Comparison of ENCODE assay signal across 8 cellular contexts in genomic region chr20:1894471-1894950, GRCh38. TPM values are rescaled to one million over a fixed set of nuclear protein-coding genes. Genes with fewer than 3 reads are reported as not detected.
DNase-seq lines count a peak whose midpoint lies in the region; TF ChIP-seq lines count a peak whose summit lies in the region.

No MANE protein-coding gene starts in this region.

- peak overlapping the region; percentile 87 to 100 (median 97) for H3K9ac ChIP-seq in BLaER1 treated with 17β-estradiol and CSF1 and Interleukin-3, amounts not matched to agents 10 nM and 100 nM
- H3K9ac ChIP-seq in neural progenitor cell, result no peak overlapping the region

- H4K20me1 ChIP-seq in BLaER1 treated with 17β-estradiol and CSF1 and Interleukin-3, amounts not matched to agents 10 nM and 100 nM, result peaks cover 10 to 40% (median 27%) of the 10 kb centered on the region in 11 experiments; a peak in 19 of 22 replicates
- peaks cover 4% of the 10 kb centered on the region for H4K20me1 ChIP-seq in neural progenitor cell (ENCODE audit: low read depth)

- peak overlapping the region; percentile 97 for H2AFZ ChIP-seq in neural progenitor cell (replicated peaks)

- H3K4me1 ChIP-seq in BLaER1 treated with 17β-estradiol and CSF1 and Interleukin-3, amounts not matched to agents 10 nM and 100 nM, result peaks cover 41 to 84% (median 74%) of the 10 kb centered on the region in 10 experiments
- peaks cover 34% of the 10 kb centered on the region for H3K4me1 ChIP-seq in neural progenitor cell

- H3K27me3 Mint-ChIP-seq in HFFc6 (ENCODE audit: insufficient read depth), result no peaks in the 10 kb centered on the region
- peaks cover 4% of the 10 kb centered on the region for H3K27me3 Mint-ChIP-seq in neural progenitor cell (ENCODE audit: insufficient read depth, low read depth)

- H3K36me3 ChIP-seq in BLaER1 treated with 17β-estradiol and CSF1 and Interleukin-3, amounts not matched to agents 10 nM and 100 nM, result peaks cover 0 to 42% (median 12%) of the 10 kb centered on the region in 11 experiments; a peak in 11 of 22 replicates
- no peaks in the 10 kb centered on the region for H3K36me3 ChIP-seq in neural progenitor cell

- peak overlapping the region in 10 of 11 experiments; percentile 21 to 98 (median 95); a peak in 17 of 22 replicates for H3K4me2 ChIP-seq in BLaER1 treated with 17β-estradiol and CSF1 and Interleukin-3, amounts not matched to agents 10 nM and 100 nM
- peak overlapping the region; percentile 84 for H3K4me2 ChIP-seq in neural progenitor cell

- H3K9me3 Mint-ChIP-seq in HFFc6 (no peaks in the 10 kb centered on the region), neural progenitor cell (no peaks in the 10 kb centered on the region)

- H3K4me3 Mint-ChIP-seq in HFFc6 (peak overlapping the region; percentile 87), neural progenitor cell (peak overlapping the region; percentile 80)

- H3K4me3 ChIP-seq in BLaER1 treated with 17β-estradiol and CSF1 and Interleukin-3, amounts not matched to agents 10 nM and 100 nM, result peak overlapping the region; percentile 66 to 100 (median 84)
- H3K4me3 ChIP-seq in WI38 (ENCODE audit: low read depth, low read length) (peak overlapping the region; percentile 82), foreskin fibroblast (ENCODE audit: low read depth in 1 of 2, low read length in 2 of 2) (peak overlapping the region; percentile 80 to 86), neural progenitor cell (peak overlapping the region; percentile 66)

- H3F3A ChIP-seq in neural progenitor cell (ENCODE audit: low read depth), result peaks cover 23% of the 10 kb centered on the region

- DNase-seq in HFFc6 (peak; percentile 44), foreskin fibroblast (peak; percentile 60 to 86), neural progenitor cell (ENCODE audit: low spot score) (peak; percentile 86), NK-92 (lab: John Stamatoyannopoulos, UW; ENCODE audit: unreplicated experiment) (no peak), NCI-H187 (lab: John Stamatoyannopoulos, UW) (no peak), LoVo (ENCODE audit: low spot score) (no peak)

- H3K4me1 Mint-ChIP-seq in HFFc6 (ENCODE audit: low read depth) (peaks cover 32% of the 10 kb centered on the region), neural progenitor cell (peaks cover 65% of the 10 kb centered on the region)

- H3K27ac ChIP-seq in BLaER1 treated with 17β-estradiol and CSF1 and Interleukin-3, amounts not matched to agents 10 nM and 100 nM, result peak overlapping the region; percentile 86 to 99 (median 97)
- H3K27ac ChIP-seq in neural progenitor cell, result no peak overlapping the region

- H3K36me3 Mint-ChIP-seq in HFFc6 (ENCODE audit: low read depth) (no peaks in the 10 kb centered on the region), neural progenitor cell (no peaks in the 10 kb centered on the region)

- H3K27me3 ChIP-seq in BLaER1 treated with 17β-estradiol and CSF1 and Interleukin-3, amounts not matched to agents 10 nM and 100 nM, result peaks cover 0 to 63% (median 34%) of the 10 kb centered on the region in 11 experiments; a peak in 15 of 22 replicates
- peaks cover 42% of the 10 kb centered on the region for H3K27me3 ChIP-seq in neural progenitor cell

- no peaks in the 10 kb centered on the region for H3K9me3 ChIP-seq in BLaER1 treated with 17β-estradiol and CSF1 and Interleukin-3, amounts not matched to agents 10 nM and 100 nM (replicated peaks in 1 of 11)
- H3K9me3 ChIP-seq in neural progenitor cell (ENCODE audit: low read depth), result no peaks in the 10 kb centered on the region

- TF ChIP-seq CTCF in HFFc6 (IDR thresholded peaks at IDR 0.05), result no peak
- TF ChIP-seq CTCF in WI38 (IDR thresholded peaks at IDR 0.05; ENCODE audit: low read depth, low read length), result no peak
- no peak for TF ChIP-seq CTCF in foreskin fibroblast (IDR thresholded peaks at IDR 0.05; ENCODE audit: low read depth, low read length)
- TF ChIP-seq CTCF in neural progenitor cell (IDR thresholded peaks at IDR 0.05), result no peak

- H3K27ac Mint-ChIP-seq in HFFc6 (no peak overlapping the region), neural progenitor cell (no peak overlapping the region)

- no peaks in the 10 kb centered on the region for H3K79me2 ChIP-seq in neural progenitor cell (ENCODE audit: low read depth)

RNA-seq across cellular contexts. Expression of gene SIRPA, which starts 0.7 kb away (rescaled TPM):
- total RNA-seq in HFFc6 (2021; fragmentation: NEBNext Ultra II Directional; extraction: Animal tissue kit (Norgen Biotek cat#: 25700)), result 10 to 100 TPM; 44.0 to 66.2 (median 47.5) TPM
- 5.1 and 7.8 TPM in 2 replicates for total RNA-seq in neural progenitor cell (ENCODE audit: low replicate concordance)

Comparison
In these comparisons a context has a peak if more than half of its experiments do, and no peak if none do; other contexts are left out.
1. DNase-seq: peak in HFFc6 (single experiment), foreskin fibroblast (2 of 2) and neural progenitor cell (single experiment); none in NK-92 (single experiment), NCI-H187 (0 of 2) and LoVo (single experiment).
2. Peak in every context shown above with its lines, with median percentiles within 50 percentile points of each other: H3K4me3 ChIP-seq.